Comparison of ENCODE assay signal across 2 cellular contexts in the genomic region with DNA sequence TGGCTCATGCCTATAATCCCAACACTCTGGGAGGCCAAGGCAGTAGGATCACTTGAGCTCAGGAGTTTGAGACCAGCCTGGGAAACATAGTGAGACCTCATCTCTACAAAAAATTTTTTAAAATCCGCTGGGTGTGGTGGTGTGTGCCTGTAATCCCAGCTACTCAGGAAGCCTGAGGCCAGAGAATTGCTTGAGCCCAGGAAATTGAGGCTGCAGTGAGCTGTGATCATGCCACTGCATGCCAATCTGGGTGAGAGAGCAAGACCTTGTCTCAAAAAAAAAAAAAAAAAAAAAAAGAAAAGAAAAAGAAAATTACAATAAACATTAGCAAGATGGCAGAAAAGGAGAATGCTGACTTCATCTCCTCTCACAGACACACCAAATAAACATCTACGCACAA. TPM values are rescaled to one million over a fixed set of nuclear protein-coding genes. Genes with fewer than 3 reads are reported as not detected.
"Had no signal": no experiment of that assay in that cellular context is flagged by ENCODE, and none has a peak within 500 bp of the region (broad histone marks: within the 10 kb centered on the region; RNA-seq: fewer than 3 reads in every experiment).

No MANE protein-coding gene starts in this region.

RNA-seq across cellular contexts. Expression of a gene that starts 36.4 kb away (rescaled TPM):
- total RNA-seq: endothelial cell of umbilical vein had no signal
- polyA plus RNA-seq: endothelial cell of umbilical vein; naive thymus-derived CD8-positive, alpha-beta T cell had no signal
